Comparison of ENCODE assay signal across 8 cellular contexts in genomic region chr1:231357831-231358354, GRCh38. TPM values are rescaled to one million over a fixed set of nuclear protein-coding genes. Genes with fewer than 3 reads are reported as not detected.
DNase-seq lines count a peak whose midpoint lies in the region; FAIRE-seq and TF ChIP-seq lines count a peak whose summit lies in the region.

No MANE protein-coding gene starts in this region.

- peak; percentile 24 for DNase-seq in GM06990 (ENCODE audit: extremely low read depth, insufficient read length)
- peak; percentile 84 for DNase-seq in HCEC 1CT
- DNase-seq in MG63, result peak; percentile 23
- DNase-seq in RPMI8226, result peak; percentile 70
- DNase-seq in T47D (ENCODE audit: low read depth in 1 of 2, low spot score in 1 of 2), result peak; percentile 36 to 73
- DNase-seq in stimulated activated CD8-positive, alpha-beta memory T cell treated with anti-CD3 and anti-CD28 coated beads, Interleukin-4, amount 100 ng/mL, for 48 hours, result peak; percentile 36

- FAIRE-seq in islet of Langerhans (lab: Jason Lieb, UNC), result peak; percentile 100

- H3K27me3 ChIP-seq in ACC112 (ENCODE audit: insufficient read depth, low read length) (no peaks in the 10 kb centered on the region), GM06990 (replicated peaks; ENCODE audit: control insufficient read depth, insufficient read depth, low read length) (no peaks in the 10 kb centered on the region), MG63 (no peaks in the 10 kb centered on the region)

- no peak overlapping the region for H2AFZ ChIP-seq in ACC112 (ENCODE audit: low read length, unreplicated experiment)

- TF ChIP-seq CTCF in GM06990 (IDR thresholded peaks at IDR 0.05; ENCODE audit: insufficient read depth, low read length, poor library complexity, severe bottlenecking), result peak; percentile 73

- H3K4me3 ChIP-seq in ACC112 (ENCODE audit: low read depth, low read length) (no peak overlapping the region), GM06990 (replicated peaks; ENCODE audit: low read depth, low read length) (no peak overlapping the region), MG63 (no peak overlapping the region)

- peaks cover 19% of the 10 kb centered on the region for H3K4me1 ChIP-seq in ACC112 (ENCODE audit: control insufficient read depth, insufficient read depth, low read length, unreplicated experiment)

- H3K27ac ChIP-seq in ACC112 (ENCODE audit: low read depth, low read length), result peak overlapping the region; percentile 58

- H3K79me2 ChIP-seq in ACC112 (ENCODE audit: control insufficient read depth, insufficient read depth, low read length, unreplicated experiment), result no peaks in the 10 kb centered on the region

- peaks cover 7% of the 10 kb centered on the region; the same call in 1 of the 2 replicates for H3K36me3 ChIP-seq in ACC112 (ENCODE audit: insufficient read depth, low read length)
- H3K36me3 ChIP-seq in GM06990 (ENCODE audit: control insufficient read depth, insufficient read depth, low read length), result no peaks in the 10 kb centered on the region; the same call in 1 of the 2 replicates
- H3K36me3 ChIP-seq in MG63, result peaks cover 23% of the 10 kb centered on the region

- in situ Hi-C loops in T47D (cut with HindIII; ENCODE audit: low pct_unique_long_range_greater_than_20kb, low sequenced_read_pairs), result no loop called here

- no peaks in the 10 kb centered on the region for H3K9me3 ChIP-seq in MG63

RNA-seq across cellular contexts. Expression of gene SPRTN, which starts 19.8 kb away (rescaled TPM):
- 4.3 and 6.7 TPM in 2 replicates for total RNA-seq in MG63 (2014; rRNA removed; shearing (Covaris generic); ENCODE audit: low replicate concordance)

RNA-seq across cellular contexts. Expression of gene EXOC8, which starts 20.2 kb away (rescaled TPM):
- 10.8 and 11.1 TPM in 2 replicates for total RNA-seq in MG63 (2014; rRNA removed; shearing (Covaris generic); ENCODE audit: low replicate concordance)

Comparison
In these comparisons a context has a peak if more than half of its experiments do, and no peak if none do; other contexts are left out.
1. DNase-seq: peak in every context shown above with its lines; median percentile 84 in HCEC 1CT; 70 in RPMI8226; 54 in T47D; 36 in stimulated activated CD8-positive, alpha-beta memory T cell treated with anti-CD3 and anti-CD28 coated beads, Interleukin-4, amount 100 ng/mL, for 48 hours; 24 in GM06990; 23 in MG63.